7 cellular contexts compared by ENCODE assay signal in the genomic region with DNA sequence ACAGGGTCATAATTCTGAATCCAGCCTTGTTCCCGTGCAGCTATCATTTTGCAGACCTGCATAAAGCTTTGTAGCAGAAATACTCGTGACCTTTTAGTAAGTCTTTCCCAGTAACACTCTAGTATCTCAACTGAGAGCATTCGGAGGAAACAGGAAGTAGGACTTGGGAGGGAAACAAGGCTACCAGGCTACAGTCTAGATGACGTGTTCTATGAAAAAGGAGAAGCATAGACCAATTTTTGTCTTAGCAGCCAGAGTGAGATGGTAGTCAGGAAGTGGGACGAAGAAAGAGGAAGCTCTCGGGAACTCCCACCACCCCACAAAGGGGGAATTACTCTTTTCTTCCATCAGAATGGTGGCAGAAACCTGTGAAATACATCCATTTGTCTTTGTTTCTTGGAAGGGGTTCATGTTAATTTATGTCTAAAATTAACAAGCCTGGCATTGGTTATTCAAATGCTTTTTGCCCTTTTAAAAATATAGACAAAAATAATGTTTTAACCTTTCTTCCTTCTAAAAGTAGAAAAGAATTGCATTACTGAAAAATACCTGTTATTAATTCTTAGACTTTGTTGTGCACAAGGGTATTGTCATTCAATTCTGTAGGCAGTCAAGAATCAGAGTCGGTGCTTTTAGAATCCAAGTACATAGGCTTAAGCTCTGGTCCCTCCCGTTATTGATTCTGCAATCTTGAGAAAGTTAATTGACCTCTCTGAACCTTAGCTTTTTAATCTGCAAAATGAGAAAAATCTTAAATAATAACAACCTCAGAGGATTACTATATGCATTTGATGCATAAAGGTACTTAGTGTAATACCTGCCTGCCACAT. TPM values are rescaled to one million over a fixed set of nuclear protein-coding genes. Genes with fewer than 3 reads are reported as not detected.
DNase-seq lines count a peak whose midpoint lies in the region; ATAC-seq, FAIRE-seq and TF ChIP-seq lines count a peak whose summit lies in the region.

No MANE protein-coding gene starts in this region.

- H3K9ac ChIP-seq in keratinocyte (ENCODE audit: control insufficient read depth, extremely low read depth, insufficient read depth, low read length) = no peak overlapping the region

- no peaks in the 10 kb centered on the region for H3K79me2 ChIP-seq in keratinocyte (ENCODE audit: control insufficient read depth, insufficient read depth, low read length)

- H3K27ac ChIP-seq in keratinocyte (ENCODE audit: control insufficient read depth, insufficient read depth, low read length) = no peak overlapping the region

- ATAC-seq in GM19035 (IDR thresholded peaks at IDR 0.05; ENCODE audit: unreplicated experiment) = peak; percentile 80
- peak; percentile 44 for ATAC-seq in HG02943 (IDR thresholded peaks at IDR 0.05; ENCODE audit: low read depth, unreplicated experiment)

- H3K4me2 ChIP-seq in keratinocyte (ENCODE audit: control insufficient read depth, extremely low read depth, insufficient read depth, low read depth, low read length) = no peak overlapping the region

- no peaks in the 10 kb centered on the region for H3K4me1 ChIP-seq in keratinocyte (ENCODE audit: control insufficient read depth, extremely low read depth, insufficient read depth, low read length)

- no peak for TF ChIP-seq CTCF in keratinocyte (optimal IDR thresholded peaks at IDR 0.05 in 1 of 3, IDR thresholded peaks at IDR 0.05 in 1 of 3, conservative IDR thresholded peaks at IDR 0.05 in 1 of 3; ENCODE audit: extremely low read depth in 1 of 3, insufficient read depth in 2 of 3, low read length in 3 of 3)

- dilution Hi-C loops in keratinocyte (cut with MboI; ENCODE audit: extremely low pct_ligation_motif_present, low sequenced_read_pairs) = no loop called here

- no peaks in the 10 kb centered on the region for H3K9me3 ChIP-seq in keratinocyte (ENCODE audit: control insufficient read depth, low read depth, low read length)

- intact Hi-C loops in posterior vena cava (cut with DNase I) = no loop called here

- no peaks in the 10 kb centered on the region for H3K9me1 ChIP-seq in keratinocyte (ENCODE audit: control insufficient read depth, extremely low read depth, insufficient read depth, low read length)

- no peak overlapping the region for H3K4me3 ChIP-seq in keratinocyte (ENCODE audit: control insufficient read depth in 2 of 3, extremely low read depth in 1 of 3, insufficient read depth in 2 of 3, low read depth in 1 of 3, low read length in 3 of 3)

- DNase-seq in SIG-M5 (lab: John Stamatoyannopoulos, UW) (peak; percentile 100), keratinocyte (ENCODE audit: low read depth, low spot score) (no peak), posterior vena cava (ENCODE audit: low spot score) (no peak), RCC 7860 (ENCODE audit: low spot score) (no peak)
- no peak for DNase-seq in activated CD4-positive, alpha-beta T cell treated with anti-CD3 and anti-CD28 coated beads for 48 hours

- H4K20me1 ChIP-seq in keratinocyte (ENCODE audit: control insufficient read depth, extremely low read depth, insufficient read depth, low read length) = no peaks in the 10 kb centered on the region

- peak overlapping the region; percentile 4 for H2AFZ ChIP-seq in keratinocyte (ENCODE audit: control insufficient read depth, low read length)

- no peaks in the 10 kb centered on the region for H3K27me3 ChIP-seq in keratinocyte (ENCODE audit: control insufficient read depth, extremely low read depth, insufficient read depth, low read length)

- H3K36me3 ChIP-seq in keratinocyte (ENCODE audit: control insufficient read depth in 2 of 2, extremely low read depth in 1 of 2, insufficient read depth in 2 of 2, low read length in 2 of 2) = no peaks in the 10 kb centered on the region

- FAIRE-seq in keratinocyte (lab: Jason Lieb, UNC) (no peak), RCC 7860 (lab: Jason Lieb, UNC) (no peak)

RNA-seq across cellular contexts. Expression of a gene that starts 1.6 kb away (rescaled TPM):
- not detected in 3 replicates for polyA plus RNA-seq in keratinocyte
- polyA plus RNA-seq in keratinocyte (2011; ENCODE audit: low read depth) = not detected
- not detected in 2 replicates for polyA plus RNA-seq in keratinocyte (2011; cell fraction: cytosol; rRNA removed)
- not detected in 2 replicates for polyA plus RNA-seq in keratinocyte (2011; cell fraction: nucleus; rRNA removed)
- polyA plus RNA-seq in keratinocyte (2012; ENCODE audit: low replicate concordance) = not detected in 2 replicates
- not detected in 3 replicates for polyA minus RNA-seq in keratinocyte
- polyA minus RNA-seq in keratinocyte (2011; cell fraction: cytosol; rRNA and poly(A)+ RNA removed) = not detected
- not detected in 2 replicates for polyA minus RNA-seq in keratinocyte (2011; cell fraction: nucleus; rRNA and poly(A)+ RNA removed)
- total RNA-seq in posterior vena cava = 1 to 10 TPM; 1.3 to 1.9 TPM

RNA-seq across cellular contexts. Expression of a gene that starts 57.9 kb away (rescaled TPM):
- 0.28 to 0.68 TPM in 2 of 3 replicates, not detected in the other for polyA plus RNA-seq in keratinocyte
- polyA plus RNA-seq in keratinocyte (2011; ENCODE audit: low read depth) = 0.77 TPM
- 0.04 TPM in 1 of 2 replicates, not detected in the other for polyA plus RNA-seq in keratinocyte (2011; cell fraction: cytosol; rRNA removed)
- polyA plus RNA-seq in keratinocyte (2011; cell fraction: nucleus; rRNA removed) = 0.18 and 0.24 TPM in 2 replicates
- polyA plus RNA-seq in keratinocyte (2012; ENCODE audit: low replicate concordance) = 0.62 TPM in 1 of 2 replicates, not detected in the other
- polyA minus RNA-seq in keratinocyte = 1.0 TPM in 1 of 3 replicates, not detected in the others
- not detected for polyA minus RNA-seq in keratinocyte (2011; cell fraction: cytosol; rRNA and poly(A)+ RNA removed)
- not detected in 2 replicates for polyA minus RNA-seq in keratinocyte (2011; cell fraction: nucleus; rRNA and poly(A)+ RNA removed)
- total RNA-seq in posterior vena cava = under 1 TPM; 0.14 to 0.42 TPM
